1 cellular context compared by ENCODE assay signal in the genomic region with DNA sequence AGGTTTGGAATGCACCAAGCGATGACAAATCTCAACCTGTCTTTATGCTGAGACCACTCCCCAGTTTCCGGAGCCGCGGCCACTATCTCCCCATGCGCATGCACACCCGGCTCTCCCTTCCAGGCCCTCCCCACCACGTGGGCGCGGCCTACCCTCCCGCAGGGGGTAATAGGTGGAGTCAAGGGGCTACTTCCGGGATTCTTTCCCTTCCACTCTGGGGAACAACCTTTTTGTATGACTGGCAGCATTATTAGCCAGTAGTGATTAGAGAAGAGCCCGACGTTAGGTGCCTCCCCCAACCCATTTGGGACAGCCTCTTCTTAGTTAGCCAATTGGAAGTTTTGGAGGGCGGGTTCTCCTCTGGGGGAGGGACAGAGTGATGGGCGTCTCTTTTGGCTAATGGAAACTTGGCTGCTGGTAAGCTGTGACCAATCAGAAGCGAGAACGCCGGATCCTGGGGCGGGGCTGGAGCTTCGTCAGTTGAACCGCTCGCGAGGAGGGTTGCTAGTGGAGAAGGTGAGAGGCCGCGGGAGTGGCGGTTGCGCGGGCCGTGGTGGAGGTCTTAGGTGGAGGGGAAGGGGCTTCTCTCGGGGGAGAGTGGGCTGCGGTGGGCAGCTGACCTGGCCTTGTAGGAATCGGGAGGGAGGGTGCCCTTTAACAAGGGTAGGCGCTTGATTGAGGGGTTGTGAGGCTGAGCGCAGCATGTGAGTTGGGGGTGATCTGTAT.
TF ChIP-seq lines count a peak whose summit lies in the region.

A gene with protein sequence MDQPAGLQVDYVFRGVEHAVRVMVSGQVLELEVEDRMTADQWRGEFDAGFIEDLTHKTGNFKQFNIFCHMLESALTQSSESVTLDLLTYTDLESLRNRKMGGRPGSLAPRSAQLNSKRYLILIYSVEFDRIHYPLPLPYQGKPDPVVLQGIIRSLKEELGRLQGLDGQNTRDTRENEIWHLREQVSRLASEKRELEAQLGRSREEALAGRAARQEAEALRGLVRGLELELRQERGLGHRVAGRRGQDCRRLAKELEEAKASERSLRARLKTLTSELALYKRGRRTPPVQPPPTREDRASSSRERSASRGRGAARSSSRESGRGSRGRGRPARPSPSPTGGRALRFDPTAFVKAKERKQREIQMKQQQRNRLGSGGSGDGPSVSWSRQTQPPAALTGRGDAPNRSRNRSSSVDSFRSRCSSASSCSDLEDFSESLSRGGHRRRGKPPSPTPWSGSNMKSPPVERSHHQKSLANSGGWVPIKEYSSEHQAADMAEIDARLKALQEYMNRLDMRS (plus strand): TSS at position 479 of the 726 bp plus-strand sequence. CDS start 7,552 bp downstream, outside the sequence.

TF ChIP-seq in K562, 482 proteins besides CTCF, POLR2A, EP300 and RAD21 (continued from another document and continues in another):
- TF ChIP-seq BMI1 (IDR thresholded peaks at IDR 0.05; ENCODE audit: low read length) (no peak), PCBP2 (IDR thresholded peaks at IDR 0.05; ENCODE audit: low read depth, low read length, poor library complexity, severe bottlenecking) (no peak), ZNF224 (CRISPR knock-in tag; IDR thresholded peaks at IDR 0.05) (no peak), EZH2 (IDR thresholded peaks at IDR 0.05; ENCODE audit: borderline replicate concordance, low read depth, low read length) (no peak), NFE2 (IDR thresholded peaks at IDR 0.05; ENCODE audit: low read depth) (no peak), LEF1 (IDR thresholded peaks at IDR 0.05) (peak; percentile 19; the same call in 1 of the 2 replicates), MYBL2 (IDR thresholded peaks at IDR 0.05; ENCODE audit: low read depth) (no peak), MYBL2 (CRISPR knock-in tag; IDR thresholded peaks at IDR 0.05; ENCODE audit: borderline replicate concordance) (no peak), SETDB1 (IDR thresholded peaks at IDR 0.05; ENCODE audit: low read length) (no peak), ZNF197 (CRISPR knock-in tag; IDR thresholded peaks at IDR 0.05; ENCODE audit: low read depth) (no peak), ZFPM2 (CRISPR knock-in tag; IDR thresholded peaks at IDR 0.05) (no peak), CREBBP (IDR thresholded peaks at IDR 0.05; ENCODE audit: low read depth, low read length) (no peak), GABPB1 (CRISPR knock-in tag; IDR thresholded peaks at IDR 0.05) (peak; percentile 77; the same call in 1 of the 2 replicates), SMARCA5 (IDR thresholded peaks at IDR 0.05) (no peak), KDM4B (IDR thresholded peaks at IDR 0.05; ENCODE audit: borderline replicate concordance in 2 of 2, low read depth in 1 of 2) (no peak), SMAD3 (CRISPR knock-in tag; conservative IDR thresholded peaks at IDR 0.05) (no peak), TARDBP (IDR thresholded peaks at IDR 0.05) (no peak), SMARCC2 (IDR thresholded peaks at IDR 0.05; ENCODE audit: low read depth) (no peak), WHSC1 (IDR thresholded peaks at IDR 0.05; ENCODE audit: low read length) (no peak), MCM7 (IDR thresholded peaks at IDR 0.05) (no peak), IFI16 (CRISPR knock-in tag; IDR thresholded peaks at IDR 0.05) (no peak), ZNF778 (CRISPR knock-in tag; IDR thresholded peaks at IDR 0.05) (no peak), SREBF1 (IDR thresholded peaks at IDR 0.05; ENCODE audit: borderline replicate concordance, low read depth, low read length) (no peak), ZNF133 (CRISPR knock-in tag; IDR thresholded peaks at IDR 0.05) (no peak), EP400 (IDR thresholded peaks at IDR 0.05) (peak; percentile 83), ZNF583 (CRISPR knock-in tag; IDR thresholded peaks at IDR 0.05) (peak; percentile 40; the same call in 1 of the 2 replicates), YBX1 (IDR thresholded peaks at IDR 0.05) (no peak), RFX1 (IDR thresholded peaks at IDR 0.05) (peak; percentile 63; the same call in 1 of the 2 replicates), ZNF57 (CRISPR knock-in tag; IDR thresholded peaks at IDR 0.05) (no peak), ZNF324 (CRISPR knock-in tag; IDR thresholded peaks at IDR 0.05) (no peak), ZNF165 (CRISPR knock-in tag; IDR thresholded peaks at IDR 0.05; ENCODE audit: borderline replicate concordance) (0 out of 2 replicates have a peak, but pooled peaks have one; percentile 31), CAMTA2 (CRISPR knock-in tag; conservative IDR thresholded peaks at IDR 0.05) (no peak), CBX1 (IDR thresholded peaks at IDR 0.05; ENCODE audit: low read depth) (no peak), SPI1 (IDR thresholded peaks at IDR 0.05; ENCODE audit: borderline replicate concordance, low read depth, low read length) (no peak), YY1 (IDR thresholded peaks at IDR 0.05; ENCODE audit: borderline replicate concordance in 1 of 3, control insufficient read depth in 1 of 3, extremely low read depth in 1 of 3, insufficient read depth in 3 of 3, insufficient read length in 1 of 3, insufficient replicate concordance in 2 of 3, low read depth in 1 of 3, low read length in 2 of 3) (no peak), HDGF (IDR thresholded peaks at IDR 0.05) (no peak), SOX6 (IDR thresholded peaks at IDR 0.05) (no peak), SLC30A9 (CRISPR knock-in tag; IDR thresholded peaks at IDR 0.05) (no peak), BACH1 (tag; IDR thresholded peaks at IDR 0.05) (no peak)
- TF ChIP-seq, protein P1, sequence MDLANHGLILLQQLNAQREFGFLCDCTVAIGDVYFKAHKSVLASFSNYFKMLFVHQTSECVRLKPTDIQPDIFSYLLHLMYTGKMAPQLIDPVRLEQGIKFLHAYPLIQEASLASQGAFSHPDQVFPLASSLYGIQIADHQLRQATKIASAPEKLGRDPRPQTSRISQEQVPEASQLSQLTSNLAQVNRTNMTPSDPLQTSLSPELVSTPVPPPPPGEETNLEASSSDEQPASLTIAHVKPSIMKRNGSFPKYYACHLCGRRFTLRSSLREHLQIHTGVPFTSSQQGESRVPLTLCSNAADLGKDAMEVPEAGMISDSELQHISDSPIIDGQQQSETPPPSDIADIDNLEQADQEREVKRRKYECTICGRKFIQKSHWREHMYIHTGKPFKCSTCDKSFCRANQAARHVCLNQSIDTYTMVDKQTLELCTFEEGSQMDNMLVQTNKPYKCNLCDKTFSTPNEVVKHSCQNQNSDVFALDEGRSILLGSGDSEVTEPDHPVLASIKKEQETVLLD (IDR thresholded peaks at IDR 0.05) = peak; percentile 82
- TF ChIP-seq, protein P2, sequence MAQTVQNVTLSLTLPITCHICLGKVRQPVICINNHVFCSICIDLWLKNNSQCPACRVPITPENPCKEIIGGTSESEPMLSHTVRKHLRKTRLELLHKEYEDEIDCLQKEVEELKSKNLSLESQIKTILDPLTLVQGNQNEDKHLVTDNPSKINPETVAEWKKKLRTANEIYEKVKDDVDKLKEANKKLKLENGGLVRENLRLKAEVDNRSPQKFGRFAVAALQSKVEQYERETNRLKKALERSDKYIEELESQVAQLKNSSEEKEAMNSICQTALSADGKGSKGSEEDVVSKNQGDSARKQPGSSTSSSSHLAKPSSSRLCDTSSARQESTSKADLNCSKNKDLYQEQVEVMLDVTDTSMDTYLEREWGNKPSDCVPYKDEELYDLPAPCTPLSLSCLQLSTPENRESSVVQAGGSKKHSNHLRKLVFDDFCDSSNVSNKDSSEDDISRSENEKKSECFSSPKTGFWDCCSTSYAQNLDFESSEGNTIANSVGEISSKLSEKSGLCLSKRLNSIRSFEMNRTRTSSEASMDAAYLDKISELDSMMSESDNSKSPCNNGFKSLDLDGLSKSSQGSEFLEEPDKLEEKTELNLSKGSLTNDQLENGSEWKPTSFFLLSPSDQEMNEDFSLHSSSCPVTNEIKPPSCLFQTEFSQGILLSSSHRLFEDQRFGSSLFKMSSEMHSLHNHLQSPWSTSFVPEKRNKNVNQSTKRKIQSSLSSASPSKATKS (CRISPR knock-in tag; IDR thresholded peaks at IDR 0.05) = no peak
- TF ChIP-seq, protein P3, sequence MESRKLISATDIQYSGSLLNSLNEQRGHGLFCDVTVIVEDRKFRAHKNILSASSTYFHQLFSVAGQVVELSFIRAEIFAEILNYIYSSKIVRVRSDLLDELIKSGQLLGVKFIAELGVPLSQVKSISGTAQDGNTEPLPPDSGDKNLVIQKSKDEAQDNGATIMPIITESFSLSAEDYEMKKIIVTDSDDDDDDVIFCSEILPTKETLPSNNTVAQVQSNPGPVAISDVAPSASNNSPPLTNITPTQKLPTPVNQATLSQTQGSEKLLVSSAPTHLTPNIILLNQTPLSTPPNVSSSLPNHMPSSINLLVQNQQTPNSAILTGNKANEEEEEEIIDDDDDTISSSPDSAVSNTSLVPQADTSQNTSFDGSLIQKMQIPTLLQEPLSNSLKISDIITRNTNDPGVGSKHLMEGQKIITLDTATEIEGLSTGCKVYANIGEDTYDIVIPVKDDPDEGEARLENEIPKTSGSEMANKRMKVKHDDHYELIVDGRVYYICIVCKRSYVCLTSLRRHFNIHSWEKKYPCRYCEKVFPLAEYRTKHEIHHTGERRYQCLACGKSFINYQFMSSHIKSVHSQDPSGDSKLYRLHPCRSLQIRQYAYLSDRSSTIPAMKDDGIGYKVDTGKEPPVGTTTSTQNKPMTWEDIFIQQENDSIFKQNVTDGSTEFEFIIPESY (CRISPR knock-in tag; IDR thresholded peaks at IDR 0.05) = no peak
- TF ChIP-seq, protein P4, sequence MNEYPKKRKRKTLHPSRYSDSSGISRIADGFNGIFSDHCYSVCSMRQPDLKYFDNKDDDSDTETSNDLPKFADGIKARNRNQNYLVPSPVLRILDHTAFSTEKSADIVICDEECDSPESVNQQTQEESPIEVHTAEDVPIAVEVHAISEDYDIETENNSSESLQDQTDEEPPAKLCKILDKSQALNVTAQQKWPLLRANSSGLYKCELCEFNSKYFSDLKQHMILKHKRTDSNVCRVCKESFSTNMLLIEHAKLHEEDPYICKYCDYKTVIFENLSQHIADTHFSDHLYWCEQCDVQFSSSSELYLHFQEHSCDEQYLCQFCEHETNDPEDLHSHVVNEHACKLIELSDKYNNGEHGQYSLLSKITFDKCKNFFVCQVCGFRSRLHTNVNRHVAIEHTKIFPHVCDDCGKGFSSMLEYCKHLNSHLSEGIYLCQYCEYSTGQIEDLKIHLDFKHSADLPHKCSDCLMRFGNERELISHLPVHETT (CRISPR knock-in tag; conservative IDR thresholded peaks at IDR 0.05 in 1 of 2, IDR thresholded peaks at IDR 0.05 in 1 of 2) = no peak
- TF ChIP-seq, protein P5, sequence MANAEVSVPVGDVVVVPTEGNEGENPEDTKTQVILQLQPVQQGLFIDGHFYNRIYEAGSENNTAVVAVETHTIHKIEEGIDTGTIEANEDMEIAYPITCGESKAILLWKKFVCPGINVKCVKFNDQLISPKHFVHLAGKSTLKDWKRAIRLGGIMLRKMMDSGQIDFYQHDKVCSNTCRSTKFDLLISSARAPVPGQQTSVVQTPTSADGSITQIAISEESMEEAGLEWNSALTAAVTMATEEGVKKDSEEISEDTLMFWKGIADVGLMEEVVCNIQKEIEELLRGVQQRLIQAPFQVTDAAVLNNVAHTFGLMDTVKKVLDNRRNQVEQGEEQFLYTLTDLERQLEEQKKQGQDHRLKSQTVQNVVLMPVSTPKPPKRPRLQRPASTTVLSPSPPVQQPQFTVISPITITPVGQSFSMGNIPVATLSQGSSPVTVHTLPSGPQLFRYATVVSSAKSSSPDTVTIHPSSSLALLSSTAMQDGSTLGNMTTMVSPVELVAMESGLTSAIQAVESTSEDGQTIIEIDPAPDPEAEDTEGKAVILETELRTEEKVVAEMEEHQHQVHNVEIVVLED (CRISPR knock-in tag; IDR thresholded peaks at IDR 0.05) = no peak
- TF ChIP-seq, protein P6, sequence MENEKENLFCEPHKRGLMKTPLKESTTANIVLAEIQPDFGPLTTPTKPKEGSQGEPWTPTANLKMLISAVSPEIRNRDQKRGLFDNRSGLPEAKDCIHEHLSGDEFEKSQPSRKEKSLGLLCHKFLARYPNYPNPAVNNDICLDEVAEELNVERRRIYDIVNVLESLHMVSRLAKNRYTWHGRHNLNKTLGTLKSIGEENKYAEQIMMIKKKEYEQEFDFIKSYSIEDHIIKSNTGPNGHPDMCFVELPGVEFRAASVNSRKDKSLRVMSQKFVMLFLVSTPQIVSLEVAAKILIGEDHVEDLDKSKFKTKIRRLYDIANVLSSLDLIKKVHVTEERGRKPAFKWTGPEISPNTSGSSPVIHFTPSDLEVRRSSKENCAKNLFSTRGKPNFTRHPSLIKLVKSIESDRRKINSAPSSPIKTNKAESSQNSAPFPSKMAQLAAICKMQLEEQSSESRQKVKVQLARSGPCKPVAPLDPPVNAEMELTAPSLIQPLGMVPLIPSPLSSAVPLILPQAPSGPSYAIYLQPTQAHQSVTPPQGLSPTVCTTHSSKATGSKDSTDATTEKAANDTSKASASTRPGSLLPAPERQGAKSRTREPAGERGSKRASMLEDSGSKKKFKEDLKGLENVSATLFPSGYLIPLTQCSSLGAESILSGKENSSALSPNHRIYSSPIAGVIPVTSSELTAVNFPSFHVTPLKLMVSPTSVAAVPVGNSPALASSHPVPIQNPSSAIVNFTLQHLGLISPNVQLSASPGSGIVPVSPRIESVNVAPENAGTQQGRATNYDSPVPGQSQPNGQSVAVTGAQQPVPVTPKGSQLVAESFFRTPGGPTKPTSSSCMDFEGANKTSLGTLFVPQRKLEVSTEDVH (IDR thresholded peaks at IDR 0.05; ENCODE audit: low read depth, partially characterized antibody) = no peak
- TF ChIP-seq, protein P7, sequence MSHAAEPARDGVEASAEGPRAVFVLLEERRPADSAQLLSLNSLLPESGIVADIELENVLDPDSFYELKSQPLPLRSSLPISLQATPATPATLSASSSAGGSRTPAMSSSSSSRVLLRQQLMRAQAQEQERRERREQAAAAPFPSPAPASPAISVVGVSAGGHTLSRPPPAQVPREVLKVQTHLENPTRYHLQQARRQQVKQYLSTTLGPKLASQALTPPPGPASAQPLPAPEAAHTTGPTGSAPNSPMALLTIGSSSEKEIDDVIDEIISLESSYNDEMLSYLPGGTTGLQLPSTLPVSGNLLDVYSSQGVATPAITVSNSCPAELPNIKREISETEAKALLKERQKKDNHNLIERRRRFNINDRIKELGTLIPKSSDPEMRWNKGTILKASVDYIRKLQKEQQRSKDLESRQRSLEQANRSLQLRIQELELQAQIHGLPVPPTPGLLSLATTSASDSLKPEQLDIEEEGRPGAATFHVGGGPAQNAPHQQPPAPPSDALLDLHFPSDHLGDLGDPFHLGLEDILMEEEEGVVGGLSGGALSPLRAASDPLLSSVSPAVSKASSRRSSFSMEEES (CRISPR knock-in tag; IDR thresholded peaks at IDR 0.05) = no peak; the same call in 1 of the 2 replicates
- TF ChIP-seq, protein P8, sequence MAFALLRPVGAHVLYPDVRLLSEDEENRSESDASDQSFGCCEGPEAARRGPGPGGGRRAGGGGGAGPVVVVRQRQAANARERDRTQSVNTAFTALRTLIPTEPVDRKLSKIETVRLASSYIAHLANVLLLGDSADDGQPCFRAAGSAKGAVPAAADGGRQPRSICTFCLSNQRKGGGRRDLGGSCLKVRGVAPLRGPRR (CRISPR knock-in tag; IDR thresholded peaks at IDR 0.05) = no peak
